In the genomic region with DNA sequence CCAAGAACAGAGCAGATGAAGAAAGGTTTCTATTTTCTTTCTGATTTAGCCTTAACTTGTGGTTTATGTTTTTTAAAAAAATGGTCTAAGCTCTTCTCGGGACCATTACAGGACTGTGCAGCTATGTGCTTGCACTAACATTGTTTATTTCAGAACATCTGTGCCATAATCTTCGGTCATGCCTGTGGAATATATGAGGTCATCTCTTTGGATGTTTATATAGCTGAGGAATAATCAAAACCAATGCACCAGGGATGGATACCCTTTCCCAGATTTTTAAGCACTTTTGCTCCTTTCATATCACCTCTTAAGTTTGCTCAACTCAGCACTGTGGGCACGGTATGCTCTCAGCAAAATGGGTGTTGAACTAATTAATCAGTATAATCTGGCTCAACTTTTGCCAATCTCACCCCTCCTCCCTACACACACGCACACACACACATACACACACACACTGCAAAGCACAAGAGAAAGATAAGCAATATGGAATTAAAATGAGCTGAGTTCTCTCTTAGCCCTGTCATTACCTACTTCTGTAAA, we compare ENCODE assay signal across 22 cellular contexts.
DNase-seq lines count a peak whose midpoint lies in the region; ATAC-seq, FAIRE-seq and TF ChIP-seq lines count a peak whose summit lies in the region.
"Had no signal": no experiment of that assay in that cellular context is flagged by ENCODE, and none has a peak within 500 bp of the region (broad histone marks: within the 10 kb centered on the region; RNA-seq: fewer than 3 reads in every experiment).

No MANE protein-coding gene starts in this region.

- WGBS in right cardiac atrium, result 44% methylated on average over 4 of the region's 4 CpGs
- WGBS in hepatocyte (ENCODE audit: low lambda C conversion rate, missing lambda C conversion rate), result 50% methylated on average over 4 of the region's 4 CpGs

- no peaks in the 10 kb centered on the region for H4K20me1 ChIP-seq in astrocyte (ENCODE audit: insufficient read depth, low read length)
- H4K20me1 ChIP-seq in hepatocyte (ENCODE audit: insufficient read depth, poor library complexity, severe bottlenecking), result no peaks in the 10 kb centered on the region

- H3K4me1 ChIP-seq in right cardiac atrium (ENCODE audit: control insufficient read depth, insufficient read depth, low read length) (no peaks in the 10 kb centered on the region), astrocyte (ENCODE audit: insufficient read depth, low read length) (no peaks in the 10 kb centered on the region), hepatocyte (ENCODE audit: insufficient read depth) (peaks cover 10% of the 10 kb centered on the region), vagina (no peaks in the 10 kb centered on the region)
- H3K4me1 ChIP-seq: prostate gland had no signal

- no peak overlapping the region for H3K4me2 ChIP-seq in astrocyte (ENCODE audit: low read length)
- H3K4me2 ChIP-seq in hepatocyte, result peak overlapping the region; percentile 18

- intact Hi-C loops in left ventricle myocardium superior (cut with micrococcal nuclease), result no loop called here
- intact Hi-C loops in right cardiac atrium (cut with DNase I), result no loop called here
- intact Hi-C loops in vagina (cut with DNase I), result no loop called here

- H3K4me3 Mint-ChIP-seq in astrocyte (ENCODE audit: unreplicated experiment), result no peak overlapping the region
- H3K4me3 Mint-ChIP-seq: CD14-positive monocyte, HFFc6 had no signal

- no peak for DNase-seq in left ventricle myocardium superior
- DNase-seq in right cardiac atrium, result no peak
- DNase-seq in astrocyte (ENCODE audit: low read depth), result peak; percentile 3
- DNase-seq in hepatocyte (ENCODE audit: low spot score), result peak; percentile 56
- DNase-seq in vagina (ENCODE audit: extremely low spot score in 2 of 2), result no peak
- DNase-seq in NK-92 treated with Interleukin-12 subunit alpha and Interleukin-12 subunit beta, amount 100 ng/mL, for 24 hours (lab: John Stamatoyannopoulos, UW), result no peak
- DNase-seq: activated CD4-positive, alpha-beta T cell treated with anti-CD3 and anti-CD28 coated beads for 48 hours; activated effector memory CD4-positive, alpha-beta T cell treated with anti-CD3 and anti-CD28 coated beads, Interleukin-2, amount 50 U/mL, for 16 hours; caudate nucleus; DMS153; HFFc6; NCI-H1105 treated with DMSO at 0.1 percent for 48 hours; NCI-H2081 treated with DMSO at 0.1 percent for 48 hours; NCI-H510A treated with DMSO at 0.1 percent for 48 hours; Right ventricle myocardium superior; stimulated activated CD4-positive, alpha-beta T cell treated with anti-CD3 and anti-CD28 coated beads, Interleukin-4, amount 100 ng/mL, for 4 hours had no signal

- no peak overlapping the region for H2AFZ ChIP-seq in astrocyte (ENCODE audit: low read depth, low read length)
- H2AFZ ChIP-seq in hepatocyte, result no peak overlapping the region

- H3K27ac ChIP-seq in right cardiac atrium (ENCODE audit: low read length), result no peak overlapping the region
- no peak overlapping the region for H3K27ac ChIP-seq in astrocyte (ENCODE audit: low read depth, low read length)
- H3K27ac ChIP-seq in hepatocyte, result peak overlapping the region; percentile 77
- peak overlapping the region; percentile 18 for H3K27ac ChIP-seq in vagina
- H3K27ac ChIP-seq: prostate gland had no signal

- H3K9ac ChIP-seq in astrocyte (ENCODE audit: low read length), result no peak overlapping the region

- no peaks in the 10 kb centered on the region for H3K9me3 Mint-ChIP-seq in astrocyte (ENCODE audit: unreplicated experiment)

- H3K4me3 ChIP-seq in right cardiac atrium (ENCODE audit: low read length) (no peak overlapping the region), astrocyte (ENCODE audit: insufficient read depth, low read depth, low read length) (no peak overlapping the region), hepatocyte (no peak overlapping the region), vagina (no peak overlapping the region)
- H3K4me3 ChIP-seq: prostate gland had no signal

- H3K27me3 Mint-ChIP-seq in astrocyte (ENCODE audit: low read depth, unreplicated experiment), result no peaks in the 10 kb centered on the region

- H3K27me3 ChIP-seq in right cardiac atrium (ENCODE audit: control insufficient read depth, insufficient read depth), result no peaks in the 10 kb centered on the region
- H3K27me3 ChIP-seq in astrocyte (ENCODE audit: insufficient read depth, low read length), result no peaks in the 10 kb centered on the region
- no peaks in the 10 kb centered on the region for H3K27me3 ChIP-seq in hepatocyte
- no peaks in the 10 kb centered on the region for H3K27me3 ChIP-seq in vagina

- ATAC-seq in left ventricle myocardium superior (peak; percentile 51), right cardiac atrium (no peak), GM21381 (IDR thresholded peaks at IDR 0.05; ENCODE audit: unreplicated experiment) (no peak), GM21723 (IDR thresholded peaks at IDR 0.05; ENCODE audit: unreplicated experiment) (no peak)

- TF ChIP-seq CTCF in astrocyte (IDR thresholded peaks at IDR 0.05; ENCODE audit: insufficient read depth, low read depth, low read length), result no peak
- TF ChIP-seq CTCF in hepatocyte (IDR thresholded peaks at IDR 0.05; ENCODE audit: poor library complexity), result no peak
- no peak for TF ChIP-seq CTCF in vagina (IDR thresholded peaks at IDR 0.05)

- no peaks in the 10 kb centered on the region for H3K79me2 ChIP-seq in astrocyte (ENCODE audit: insufficient read depth, low read length)
- H3K79me2 ChIP-seq in hepatocyte, result no peaks in the 10 kb centered on the region

- no peaks in the 10 kb centered on the region for H3K36me3 ChIP-seq in astrocyte (ENCODE audit: insufficient read depth, low read length)
- no peaks in the 10 kb centered on the region for H3K36me3 ChIP-seq in hepatocyte (replicated peaks; ENCODE audit: insufficient read depth, low read depth)
- H3K36me3 ChIP-seq in vagina, result no peaks in the 10 kb centered on the region
- H3K36me3 ChIP-seq: prostate gland had no signal

- H3K36me3 Mint-ChIP-seq in astrocyte (ENCODE audit: low read depth, unreplicated experiment), result no peaks in the 10 kb centered on the region
- H3K36me3 Mint-ChIP-seq: CD14-positive monocyte had no signal

- no peak for TF ChIP-seq POLR2A in vagina (IDR thresholded peaks at IDR 0.05)

- no peaks in the 10 kb centered on the region for H3K9me2 ChIP-seq in hepatocyte (replicated peaks; ENCODE audit: insufficient read depth)

- H3K27ac Mint-ChIP-seq in astrocyte (ENCODE audit: unreplicated experiment), result no peak overlapping the region
- H3K27ac Mint-ChIP-seq: CD14-positive monocyte, HFFc6 had no signal

- FAIRE-seq in astrocyte (lab: Jason Lieb, UNC), result no peak
- FAIRE-seq: A204.1, TTC549 had no signal

- H3K9me3 ChIP-seq in right cardiac atrium (ENCODE audit: control insufficient read depth, low read length) (peaks cover 3% of the 10 kb centered on the region), astrocyte (ENCODE audit: insufficient read depth, low read depth, low read length) (peaks cover 2% of the 10 kb centered on the region), hepatocyte (ENCODE audit: low read depth) (no peaks in the 10 kb centered on the region), vagina (no peaks in the 10 kb centered on the region)
- H3K9me3 ChIP-seq: prostate gland had no signal

- H3K4me1 Mint-ChIP-seq in astrocyte (ENCODE audit: low read depth, unreplicated experiment), result no peaks in the 10 kb centered on the region
- H3K4me1 Mint-ChIP-seq: CD14-positive monocyte had no signal

Comparison
In these comparisons a context has a peak if more than half of its experiments do, and no peak if none do; other contexts are left out.
1. DNase-seq: peak in astrocyte (single experiment) and hepatocyte (single experiment); none in left ventricle myocardium superior (single experiment), right cardiac atrium (0 of 3), vagina (0 of 2) and NK-92 treated with Interleukin-12 subunit alpha and Interleukin-12 subunit beta, amount 100 ng/mL, for 24 hours (single experiment).
2. H3K27ac ChIP-seq: peak in hepatocyte (single experiment) and vagina (single experiment); none in right cardiac atrium (single experiment) and astrocyte (single experiment).